13 cellular contexts compared by ENCODE assay signal in the genomic region with DNA sequence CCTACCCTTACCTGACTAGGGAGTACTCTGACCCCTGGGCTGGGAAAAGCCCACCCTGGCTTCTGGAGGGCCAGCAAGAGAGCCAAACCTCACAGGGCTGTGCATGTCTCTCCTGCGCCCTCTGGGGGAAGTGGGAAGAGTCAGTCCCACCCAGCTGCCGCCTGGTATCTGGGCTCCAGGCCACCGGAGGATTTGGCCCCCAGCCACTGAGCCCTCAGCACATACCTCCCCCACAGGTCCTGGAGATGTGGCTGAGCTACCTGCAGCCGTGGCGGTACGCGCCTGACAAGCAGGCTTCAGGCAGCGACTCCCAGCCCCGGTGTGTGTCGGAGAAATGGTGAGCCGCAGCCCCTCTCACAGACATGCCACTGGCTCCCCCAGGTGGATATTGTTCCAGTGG. TPM values are rescaled to one million over a fixed set of nuclear protein-coding genes. Genes with fewer than 3 reads are reported as not detected.
DNase-seq lines count a peak whose midpoint lies in the region; ATAC-seq and TF ChIP-seq lines count a peak whose summit lies in the region.
"Not testable (repeated sequence)": the region's sequence is repeated elsewhere in the genome, so short reads cannot be mapped to it uniquely, and the experiment has no call there.
"Had no signal": no experiment of that assay in that cellular context is flagged by ENCODE, and none has a peak within 500 bp of the region (broad histone marks: within the 10 kb centered on the region; RNA-seq: fewer than 3 reads in every experiment).

No MANE protein-coding gene starts in this region.

- not testable (repeated sequence) for H3K4me3 Mint-ChIP-seq in IgD-negative memory B cell; activated naive CD8-positive, alpha-beta T cell treated with anti-CD3 and anti-CD28 coated beads, Interleukin-2, amount 50 U/mL, for 24 hours

- H3K23ac ChIP-seq in neuronal stem cell (ENCODE audit: low read depth, low read length, poor library complexity), result not testable (repeated sequence)

- peak; percentile 44 for TF ChIP-seq CTCF in GM10248 (IDR thresholded peaks at IDR 0.05; ENCODE audit: control extremely low read depth, extremely low read depth, low read depth, missing control alignments)

- not testable (repeated sequence) for H3K79me1 ChIP-seq in neuronal stem cell (ENCODE audit: low read depth, low read length)

- not testable (repeated sequence) for H2BK12ac ChIP-seq in neuronal stem cell (ENCODE audit: low read length)

- not testable (repeated sequence) for H3K4me3 ChIP-seq in neuronal stem cell (ENCODE audit: low read length in 2 of 2)

- not testable (repeated sequence) for ATAC-seq in activated naive CD8-positive, alpha-beta T cell treated with anti-CD3 and anti-CD28 coated beads, Interleukin-2, amount 50 U/mL, for 24 hours
- peak; percentile 14 for ATAC-seq in esophagus mucosa

- H3K27ac ChIP-seq in neuronal stem cell (replicated peaks; ENCODE audit: low read length), result not testable (repeated sequence)

- H3K36me3 Mint-ChIP-seq in IgD-negative memory B cell, result not testable (repeated sequence)
- H3K36me3 Mint-ChIP-seq in activated naive CD8-positive, alpha-beta T cell treated with anti-CD3 and anti-CD28 coated beads, Interleukin-2, amount 50 U/mL, for 24 hours (ENCODE audit: low read depth), result peaks cover 11% of the 10 kb centered on the region

- H4K8ac ChIP-seq in neuronal stem cell (ENCODE audit: low read depth, low read length), result not testable (repeated sequence)

- H4K91ac ChIP-seq in neuronal stem cell (ENCODE audit: low read depth, low read length, poor library complexity), result not testable (repeated sequence)

- DNase-seq in ACHN, result peak; percentile 31
- DNase-seq in GM10248 (ENCODE audit: extremely low spot score); neuronal stem cell (ENCODE audit: low spot score): not testable (repeated sequence)
- DNase-seq in NCI-H82 (lab: John Stamatoyannopoulos, UW), result peak; percentile 49
- DNase-seq in activated naive CD8-positive, alpha-beta T cell treated with anti-CD3 and anti-CD28 coated beads, Interleukin-2, amount 50 U/mL, for 24 hours, result peak; percentile 13
- DNase-seq in iPS-NIHi11 (ENCODE audit: low spot score), result peak; percentile 40

- H2AK5ac ChIP-seq in neuronal stem cell (ENCODE audit: low read depth, low read length), result not testable (repeated sequence)

- not testable (repeated sequence) for H2BK15ac ChIP-seq in neuronal stem cell (ENCODE audit: low read length)

- in situ Hi-C loops in ACHN (cut with HindIII; ENCODE audit: low pct_ligation_motif_present, low pct_unique_long_range_greater_than_20kb, low sequenced_read_pairs), result not testable (repeated sequence)

- H3K9me3 Mint-ChIP-seq in IgD-negative memory B cell; activated naive CD8-positive, alpha-beta T cell treated with anti-CD3 and anti-CD28 coated beads, Interleukin-2, amount 50 U/mL, for 24 hours: not testable (repeated sequence)

- H3K14ac ChIP-seq in neuronal stem cell (ENCODE audit: low read length), result not testable (repeated sequence)

- not testable (repeated sequence) for H3K4ac ChIP-seq in neuronal stem cell (ENCODE audit: low read length)

- not testable (repeated sequence) for H3K9ac ChIP-seq in neuronal stem cell (ENCODE audit: low read depth, low read length, poor library complexity)

- H3K18ac ChIP-seq in neuronal stem cell (ENCODE audit: low read length), result not testable (repeated sequence)

- CTCF ChIA-PET in GM10248 (lab: Yijun Ruan, JAX), result not testable (repeated sequence)

- not testable (repeated sequence) for H3K4me1 ChIP-seq in neuronal stem cell (ENCODE audit: control insufficient read depth in 2 of 2, insufficient read depth in 1 of 2, low read depth in 1 of 2, low read length in 2 of 2)

- peak overlapping the region; percentile 24 for H2BK5ac ChIP-seq in neuronal stem cell (ENCODE audit: low read length)

- H3K36me3 ChIP-seq in neuronal stem cell (replicated peaks in 1 of 2; ENCODE audit: control insufficient read depth in 2 of 2, insufficient read depth in 2 of 2, low read length in 2 of 2), result peaks cover 12 to 44% of the 10 kb centered on the region in 2 donors

- no CpG with 5 or more reads among the region's 11 CpGs for WGBS in neuronal stem cell (ENCODE audit: extremely low coverage in 2 of 2, insufficient read length in 2 of 2, insufficient replicate concordance in 1 of 2), 2 donors

- H2BK120ac ChIP-seq in neuronal stem cell (ENCODE audit: low read depth, low read length), result not testable (repeated sequence)

- H3K27ac Mint-ChIP-seq in IgD-negative memory B cell, result peak overlapping the region in 2 of 3 donors; percentile 39 to 86
- H3K27ac Mint-ChIP-seq in activated naive CD8-positive, alpha-beta T cell treated with anti-CD3 and anti-CD28 coated beads, Interleukin-2, amount 50 U/mL, for 24 hours, result not testable (repeated sequence)

- not testable (repeated sequence) for H2AFZ ChIP-seq in neuronal stem cell (ENCODE audit: low read length)

- H3K9me3 ChIP-seq in neuronal stem cell (replicated peaks in 1 of 2; ENCODE audit: control insufficient read depth in 2 of 2, insufficient read depth in 1 of 2, low read depth in 1 of 2, low read length in 2 of 2), result not testable (repeated sequence)

- H3K4me1 Mint-ChIP-seq in IgD-negative memory B cell, result peaks cover 10 to 14% (median 12%) of the 10 kb centered on the region in 3 donors
- H3K4me1 Mint-ChIP-seq in activated naive CD8-positive, alpha-beta T cell treated with anti-CD3 and anti-CD28 coated beads, Interleukin-2, amount 50 U/mL, for 24 hours, result not testable (repeated sequence)

- not testable (repeated sequence) for H3K27me3 ChIP-seq in neuronal stem cell (ENCODE audit: control insufficient read depth in 3 of 3, insufficient read depth in 3 of 3, low read depth in 1 of 3, low read length in 3 of 3)

- POLR2A ChIA-PET in GM10248 (lab: Yijun Ruan, JAX), result not testable (repeated sequence)

- not testable (repeated sequence) for H3K27me3 Mint-ChIP-seq in IgD-negative memory B cell; activated naive CD8-positive, alpha-beta T cell treated with anti-CD3 and anti-CD28 coated beads, Interleukin-2, amount 50 U/mL, for 24 hours

- not testable (repeated sequence) for H3K4me2 ChIP-seq in neuronal stem cell (ENCODE audit: insufficient read depth, low read length, poor library complexity, severe bottlenecking)

RNA-seq across cellular contexts. Expression of a gene that starts 11.1 kb away (rescaled TPM):
- polyA plus RNA-seq in IgD-negative memory B cell, result not detected
- 1.4 TPM for total RNA-seq in esophagus mucosa
- 62.0 TPM for polyA plus RNA-seq in neuronal stem cell (2013, experiment 1 of 2)
- 59.8 TPM for polyA plus RNA-seq in neuronal stem cell (2013, experiment 2 of 2)

RNA-seq across cellular contexts. Expression of a gene that starts 24.4 kb away (rescaled TPM):
- polyA plus RNA-seq in IgD-negative memory B cell, result 103 TPM
- total RNA-seq in esophagus mucosa, result 113 TPM
- 246 TPM for polyA plus RNA-seq in neuronal stem cell (2013, experiment 1 of 2)
- polyA plus RNA-seq in neuronal stem cell (2013, experiment 2 of 2), result 243 TPM

RNA-seq across cellular contexts. Expression of a gene that starts 40.7 kb away (rescaled TPM):
- polyA plus RNA-seq in IgD-negative memory B cell, result not detected
- not detected for total RNA-seq in esophagus mucosa
- 0.15 TPM for polyA plus RNA-seq in neuronal stem cell (2013, experiment 1 of 2)
- 0.11 TPM for polyA plus RNA-seq in neuronal stem cell (2013, experiment 2 of 2)
- total RNA-seq: activated B cell treated with CpG ODN at 0.5 μM for 24 hours; activated CD8-positive, alpha-beta memory T cell treated with anti-CD3 and anti-CD28 coated beads, Interleukin-2, amount 10 ng/mL, durations not matched to agents 7 days and 5 days; mammary epithelial cell; omental fat pad; subcutaneous adipose tissue had no signal
- polyA plus RNA-seq: mammary epithelial cell had no signal
